Comparison of ENCODE assay signal across 1 cellular context in the genomic region with DNA sequence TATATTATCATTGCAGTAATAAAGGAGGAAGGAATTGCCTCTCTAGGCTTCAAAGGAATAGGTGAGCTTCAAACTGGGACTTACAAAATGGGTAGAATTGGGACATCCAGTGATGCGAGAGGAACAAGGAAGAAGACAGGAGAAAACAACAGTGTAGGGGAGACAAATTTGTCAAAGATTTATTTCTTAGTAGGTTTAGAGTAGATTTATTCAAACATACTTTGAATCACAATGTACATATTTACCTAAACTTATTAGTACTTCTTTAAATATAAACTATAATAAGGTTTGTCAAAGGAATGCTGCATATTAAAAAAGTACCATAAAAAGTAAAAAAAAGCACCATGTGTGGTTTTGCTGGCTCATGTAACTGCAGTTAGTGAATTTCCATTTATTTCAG.
TF ChIP-seq lines count a peak whose summit lies in the region.

No MANE protein-coding gene starts in this region.

TF ChIP-seq in GM23338, 12 proteins besides CTCF, POLR2A, EP300 and RAD21 (continued from another document):
- TF ChIP-seq, protein P1, sequence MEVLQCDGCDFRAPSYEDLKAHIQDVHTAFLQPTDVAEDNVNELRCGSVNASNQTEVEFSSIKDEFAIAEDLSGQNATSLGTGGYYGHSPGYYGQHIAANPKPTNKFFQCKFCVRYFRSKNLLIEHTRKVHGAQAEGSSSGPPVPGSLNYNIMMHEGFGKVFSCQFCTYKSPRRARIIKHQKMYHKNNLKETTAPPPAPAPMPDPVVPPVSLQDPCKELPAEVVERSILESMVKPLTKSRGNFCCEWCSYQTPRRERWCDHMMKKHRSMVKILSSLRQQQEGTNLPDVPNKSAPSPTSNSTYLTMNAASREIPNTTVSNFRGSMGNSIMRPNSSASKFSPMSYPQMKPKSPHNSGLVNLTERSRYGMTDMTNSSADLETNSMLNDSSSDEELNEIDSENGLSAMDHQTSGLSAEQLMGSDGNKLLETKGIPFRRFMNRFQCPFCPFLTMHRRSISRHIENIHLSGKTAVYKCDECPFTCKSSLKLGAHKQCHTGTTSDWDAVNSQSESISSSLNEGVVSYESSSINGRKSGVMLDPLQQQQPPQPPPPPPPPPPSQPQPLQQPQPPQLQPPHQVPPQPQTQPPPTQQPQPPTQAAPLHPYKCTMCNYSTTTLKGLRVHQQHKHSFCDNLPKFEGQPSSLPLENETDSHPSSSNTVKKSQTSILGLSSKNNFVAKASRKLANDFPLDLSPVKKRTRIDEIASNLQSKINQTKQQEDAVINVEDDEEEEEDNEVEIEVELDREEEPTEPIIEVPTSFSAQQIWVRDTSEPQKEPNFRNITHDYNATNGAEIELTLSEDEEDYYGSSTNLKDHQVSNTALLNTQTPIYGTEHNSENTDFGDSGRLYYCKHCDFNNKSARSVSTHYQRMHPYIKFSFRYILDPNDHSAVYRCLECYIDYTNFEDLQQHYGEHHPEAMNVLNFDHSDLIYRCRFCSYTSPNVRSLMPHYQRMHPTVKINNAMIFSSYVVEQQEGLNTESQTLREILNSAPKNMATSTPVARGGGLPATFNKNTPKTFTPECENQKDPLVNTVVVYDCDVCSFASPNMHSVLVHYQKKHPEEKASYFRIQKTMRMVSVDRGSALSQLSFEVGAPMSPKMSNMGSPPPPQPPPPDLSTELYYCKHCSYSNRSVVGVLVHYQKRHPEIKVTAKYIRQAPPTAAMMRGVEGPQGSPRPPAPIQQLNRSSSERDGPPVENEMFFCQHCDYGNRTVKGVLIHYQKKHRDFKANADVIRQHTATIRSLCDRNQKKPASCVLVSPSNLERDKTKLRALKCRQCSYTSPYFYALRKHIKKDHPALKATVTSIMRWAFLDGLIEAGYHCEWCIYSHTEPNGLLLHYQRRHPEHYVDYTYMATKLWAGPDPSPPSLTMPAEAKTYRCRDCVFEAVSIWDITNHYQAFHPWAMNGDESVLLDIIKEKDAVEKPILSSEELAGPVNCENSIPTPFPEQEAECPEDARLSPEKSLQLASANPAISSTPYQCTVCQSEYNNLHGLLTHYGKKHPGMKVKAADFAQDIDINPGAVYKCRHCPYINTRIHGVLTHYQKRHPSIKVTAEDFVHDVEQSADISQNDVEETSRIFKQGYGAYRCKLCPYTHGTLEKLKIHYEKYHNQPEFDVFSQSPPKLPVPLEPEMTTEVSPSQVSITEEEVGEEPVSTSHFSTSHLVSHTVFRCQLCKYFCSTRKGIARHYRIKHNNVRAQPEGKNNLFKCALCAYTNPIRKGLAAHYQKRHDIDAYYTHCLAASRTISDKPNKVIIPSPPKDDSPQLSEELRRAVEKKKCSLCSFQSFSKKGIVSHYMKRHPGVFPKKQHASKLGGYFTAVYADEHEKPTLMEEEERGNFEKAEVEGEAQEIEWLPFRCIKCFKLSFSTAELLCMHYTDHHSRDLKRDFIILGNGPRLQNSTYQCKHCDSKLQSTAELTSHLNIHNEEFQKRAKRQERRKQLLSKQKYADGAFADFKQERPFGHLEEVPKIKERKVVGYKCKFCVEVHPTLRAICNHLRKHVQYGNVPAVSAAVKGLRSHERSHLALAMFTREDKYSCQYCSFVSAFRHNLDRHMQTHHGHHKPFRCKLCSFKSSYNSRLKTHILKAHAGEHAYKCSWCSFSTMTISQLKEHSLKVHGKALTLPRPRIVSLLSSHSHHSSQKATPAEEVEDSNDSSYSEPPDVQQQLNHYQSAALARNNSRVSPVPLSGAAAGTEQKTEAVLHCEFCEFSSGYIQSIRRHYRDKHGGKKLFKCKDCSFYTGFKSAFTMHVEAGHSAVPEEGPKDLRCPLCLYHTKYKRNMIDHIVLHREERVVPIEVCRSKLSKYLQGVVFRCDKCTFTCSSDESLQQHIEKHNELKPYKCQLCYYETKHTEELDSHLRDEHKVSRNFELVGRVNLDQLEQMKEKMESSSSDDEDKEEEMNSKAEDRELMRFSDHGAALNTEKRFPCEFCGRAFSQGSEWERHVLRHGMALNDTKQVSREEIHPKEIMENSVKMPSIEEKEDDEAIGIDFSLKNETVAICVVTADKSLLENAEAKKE (CRISPR knock-in tag; IDR thresholded peaks at IDR 0.05): no peak
- TF ChIP-seq, protein P2, sequence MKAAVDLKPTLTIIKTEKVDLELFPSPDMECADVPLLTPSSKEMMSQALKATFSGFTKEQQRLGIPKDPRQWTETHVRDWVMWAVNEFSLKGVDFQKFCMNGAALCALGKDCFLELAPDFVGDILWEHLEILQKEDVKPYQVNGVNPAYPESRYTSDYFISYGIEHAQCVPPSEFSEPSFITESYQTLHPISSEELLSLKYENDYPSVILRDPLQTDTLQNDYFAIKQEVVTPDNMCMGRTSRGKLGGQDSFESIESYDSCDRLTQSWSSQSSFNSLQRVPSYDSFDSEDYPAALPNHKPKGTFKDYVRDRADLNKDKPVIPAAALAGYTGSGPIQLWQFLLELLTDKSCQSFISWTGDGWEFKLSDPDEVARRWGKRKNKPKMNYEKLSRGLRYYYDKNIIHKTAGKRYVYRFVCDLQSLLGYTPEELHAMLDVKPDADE (IDR thresholded peaks at IDR 0.05): no peak
- TF ChIP-seq, protein P3, sequence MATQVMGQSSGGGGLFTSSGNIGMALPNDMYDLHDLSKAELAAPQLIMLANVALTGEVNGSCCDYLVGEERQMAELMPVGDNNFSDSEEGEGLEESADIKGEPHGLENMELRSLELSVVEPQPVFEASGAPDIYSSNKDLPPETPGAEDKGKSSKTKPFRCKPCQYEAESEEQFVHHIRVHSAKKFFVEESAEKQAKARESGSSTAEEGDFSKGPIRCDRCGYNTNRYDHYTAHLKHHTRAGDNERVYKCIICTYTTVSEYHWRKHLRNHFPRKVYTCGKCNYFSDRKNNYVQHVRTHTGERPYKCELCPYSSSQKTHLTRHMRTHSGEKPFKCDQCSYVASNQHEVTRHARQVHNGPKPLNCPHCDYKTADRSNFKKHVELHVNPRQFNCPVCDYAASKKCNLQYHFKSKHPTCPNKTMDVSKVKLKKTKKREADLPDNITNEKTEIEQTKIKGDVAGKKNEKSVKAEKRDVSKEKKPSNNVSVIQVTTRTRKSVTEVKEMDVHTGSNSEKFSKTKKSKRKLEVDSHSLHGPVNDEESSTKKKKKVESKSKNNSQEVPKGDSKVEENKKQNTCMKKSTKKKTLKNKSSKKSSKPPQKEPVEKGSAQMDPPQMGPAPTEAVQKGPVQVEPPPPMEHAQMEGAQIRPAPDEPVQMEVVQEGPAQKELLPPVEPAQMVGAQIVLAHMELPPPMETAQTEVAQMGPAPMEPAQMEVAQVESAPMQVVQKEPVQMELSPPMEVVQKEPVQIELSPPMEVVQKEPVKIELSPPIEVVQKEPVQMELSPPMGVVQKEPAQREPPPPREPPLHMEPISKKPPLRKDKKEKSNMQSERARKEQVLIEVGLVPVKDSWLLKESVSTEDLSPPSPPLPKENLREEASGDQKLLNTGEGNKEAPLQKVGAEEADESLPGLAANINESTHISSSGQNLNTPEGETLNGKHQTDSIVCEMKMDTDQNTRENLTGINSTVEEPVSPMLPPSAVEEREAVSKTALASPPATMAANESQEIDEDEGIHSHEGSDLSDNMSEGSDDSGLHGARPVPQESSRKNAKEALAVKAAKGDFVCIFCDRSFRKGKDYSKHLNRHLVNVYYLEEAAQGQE (IDR thresholded peaks at IDR 0.05; ENCODE audit: unreplicated experiment): no peak
